In the genomic region with DNA sequence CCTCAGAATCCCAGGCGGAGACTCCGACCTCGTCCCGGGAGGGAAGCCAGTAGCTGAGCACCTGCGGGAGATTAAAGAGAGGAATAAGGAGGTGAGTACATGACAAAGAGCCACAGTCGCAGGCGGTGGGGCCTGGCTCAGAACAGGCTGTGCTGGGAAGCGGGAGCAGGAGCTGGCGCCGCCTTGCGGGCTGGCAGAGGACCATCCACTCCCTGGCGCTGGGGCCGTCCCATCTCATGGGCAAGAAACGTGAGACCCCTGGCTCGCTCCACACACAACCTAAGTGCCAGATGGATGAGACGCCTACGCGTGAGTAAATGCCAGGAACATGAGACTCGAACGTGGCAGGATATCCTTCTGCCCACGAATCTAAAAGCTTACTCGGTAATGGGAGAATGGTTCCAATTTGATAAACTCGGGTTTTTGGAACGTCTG, we compare ENCODE assay signal across 7 cellular contexts. TPM values are rescaled to one million over a fixed set of nuclear protein-coding genes. Genes with fewer than 3 reads are reported as not detected.
A peak's percentile ranks its signal among the peaks of the same experiment; 100 is the strongest.
DNase-seq lines count a peak whose midpoint lies in the region; ATAC-seq and TF ChIP-seq lines count a peak whose summit lies in the region.

No MANE protein-coding gene starts in this region.

- intact Hi-C loops in dorsolateral prefrontal cortex (cut with DNase I) (no loop called here), right lobe of liver (cut with DNase I) (no loop called here), testis (cut with DNase I; ENCODE audit: low total_unique reads) (no loop called here)

- TF ChIP-seq CTCF in dorsolateral prefrontal cortex (IDR thresholded peaks at IDR 0.05 in 54 of 56, conservative IDR thresholded peaks at IDR 0.05 in 2 of 56; ENCODE audit: low read depth in 1 of 56, partially characterized antibody in 56 of 56) (peak; percentile 43 to 86 (median 75)), right lobe of liver (IDR thresholded peaks at IDR 0.05) (peak in 2 of 4 donors; percentile 12 to 53), testis (IDR thresholded peaks at IDR 0.05) (peak; percentile 14 to 63 (median 31))

- H3K27me3 ChIP-seq in H7 (ENCODE audit: control insufficient read depth, insufficient read depth, low read length) = no peaks in the 10 kb centered on the region; the same call in 1 of the 2 replicates
- H3K27me3 ChIP-seq in dorsolateral prefrontal cortex = no peaks in the 10 kb centered on the region
- no peaks in the 10 kb centered on the region for H3K27me3 ChIP-seq in right lobe of liver
- no peaks in the 10 kb centered on the region for H3K27me3 ChIP-seq in testis

- no peak overlapping the region for H3K4me3 ChIP-seq in H7 (ENCODE audit: insufficient read depth, low read depth, low read length)
- peak overlapping the region in 14 of 59 donors; percentile 1 to 34 (median 22) for H3K4me3 ChIP-seq in dorsolateral prefrontal cortex
- H3K4me3 ChIP-seq in right lobe of liver = no peak overlapping the region
- no peak overlapping the region for H3K4me3 ChIP-seq in testis

- H3K27ac ChIP-seq in dorsolateral prefrontal cortex (peak overlapping the region in 45 of 59 donors; percentile 3 to 78 (median 59)), right lobe of liver (no peak overlapping the region), testis (no peak overlapping the region)

- ATAC-seq in right lobe of liver (peak in 3 of 4 donors; percentile 15 to 63 (median 52)), GM21367 (IDR thresholded peaks at IDR 0.05; ENCODE audit: unreplicated experiment) (no peak)

- H3K4me1 ChIP-seq in right lobe of liver = peaks cover 0 to 11% (median 5%) of the 10 kb centered on the region in 4 donors
- H3K4me1 ChIP-seq in testis = peaks cover under 1% of the 10 kb centered on the region

- 28% methylated on average over 18 of the region's 24 CpGs for WGBS in right lobe of liver (ENCODE audit: insufficient coverage, low coverage, low lambda C conversion rate, missing lambda C conversion rate)
- WGBS in testis, 2 donors = 46 to 52% methylated on average over 24 of the region's 24 CpGs

- peak; percentile 97 for DNase-seq in H7
- DNase-seq in NCI-H748 (lab: John Stamatoyannopoulos, UW; ENCODE audit: unreplicated experiment) = peak; percentile 83
- peak; percentile 74 to 95 (median 90) for DNase-seq in dorsolateral prefrontal cortex
- peak in 2 of 3 donors; percentile 57 to 71 for DNase-seq in right lobe of liver
- DNase-seq in testis = peak; percentile 55
- no peak for DNase-seq in NOMO-1 treated with DMSO at 0.1 percent for 48 hours (lab: John Stamatoyannopoulos, UW; ENCODE audit: unreplicated experiment)

- no peaks in the 10 kb centered on the region; the same call in none of the 2 replicates for H3K36me3 ChIP-seq in H7 (replicated peaks; ENCODE audit: control insufficient read depth, insufficient read depth, low read length)
- peaks cover 0 to 10% (median 0%) of the 10 kb centered on the region in 4 donors for H3K36me3 ChIP-seq in right lobe of liver
- H3K36me3 ChIP-seq in testis (ENCODE audit: low read depth, missing control alignments) = no peaks in the 10 kb centered on the region

- TF ChIP-seq POLR2A in right lobe of liver (IDR thresholded peaks at IDR 0.05) (no peak), testis (IDR thresholded peaks at IDR 0.05) (no peak)

- H3K9me3 ChIP-seq in right lobe of liver = no peaks in the 10 kb centered on the region
- H3K9me3 ChIP-seq in testis = no peaks in the 10 kb centered on the region

RNA-seq across cellular contexts. Expression of a gene that starts 6.3 kb away (rescaled TPM):
- 0.14 TPM in 1 of 2 replicates, not detected in the other for total RNA-seq in H7 (2014; rRNA removed; shearing (Covaris generic))
- 100 to 1,000 TPM in 118 of 120 experiments, 10 to 100 TPM in 2; 70.6 to 312 (median 201) TPM for total RNA-seq in dorsolateral prefrontal cortex
- not detected for total RNA-seq in right lobe of liver
- total RNA-seq in testis = 1 to 10 TPM; 1.0 to 2.1 TPM
- 0.50 TPM for polyA plus RNA-seq in testis (ENCODE audit: insufficient read depth, low read depth, low replicate concordance)

RNA-seq across cellular contexts. Expression of a gene that starts 6.3 kb away (rescaled TPM):
- 48.7 and 54.6 TPM in 2 replicates for total RNA-seq in H7 (2014; rRNA removed; shearing (Covaris generic))
- total RNA-seq in dorsolateral prefrontal cortex (100 to 1,000 TPM in 50 of 120 experiments, 10 to 100 TPM in 70; 70.3 to 151 (median 96.8) TPM), right lobe of liver (10 to 100 TPM; 15.8 to 31.9 (median 27.7) TPM), testis (10 to 100 TPM; 80.9 to 84.2 TPM)
- polyA plus RNA-seq in testis (ENCODE audit: insufficient read depth, low read depth, low replicate concordance) = 64.3 TPM

RNA-seq across cellular contexts. Expression of a gene that starts 14.5 kb away (rescaled TPM):
- 25.2 and 25.6 TPM in 2 replicates for total RNA-seq in H7 (2014; rRNA removed; shearing (Covaris generic))
- total RNA-seq in dorsolateral prefrontal cortex = 100 to 1,000 TPM in 101 of 120 experiments, 10 to 100 TPM in 19; 48.1 to 186 (median 122) TPM
- total RNA-seq in right lobe of liver = 10 to 100 TPM; 20.6 to 40.2 (median 29.9) TPM
- 10 to 100 TPM; 39.7 to 42.4 TPM for total RNA-seq in testis
- 25.1 TPM for polyA plus RNA-seq in testis (ENCODE audit: insufficient read depth, low read depth, low replicate concordance)

RNA-seq across cellular contexts. Expression of a gene that starts 21.4 kb away (rescaled TPM):
- 16.8 and 31.0 TPM in 2 replicates for total RNA-seq in H7 (2014; rRNA removed; shearing (Covaris generic))
- total RNA-seq in dorsolateral prefrontal cortex = 10 to 100 TPM; 15.0 to 65.5 (median 27.2) TPM
- total RNA-seq in right lobe of liver = 10 to 100 TPM in 2 of 6 experiments, 1 to 10 TPM in 4; 6.5 to 11.8 (median 9.8) TPM
- total RNA-seq in testis = 10 to 100 TPM; 50.7 to 59.3 TPM
- polyA plus RNA-seq in testis (ENCODE audit: insufficient read depth, low read depth, low replicate concordance) = 17.6 TPM

RNA-seq across cellular contexts. Expression of a gene that starts 26.2 kb away (rescaled TPM):
- total RNA-seq in H7 (2014; rRNA removed; shearing (Covaris generic)) = 786 and 794 TPM in 2 replicates
- 100 to 1,000 TPM; 332 to 619 (median 470) TPM for total RNA-seq in dorsolateral prefrontal cortex
- 100 to 1,000 TPM; 212 to 574 (median 457) TPM for total RNA-seq in right lobe of liver
- 100 to 1,000 TPM; 193 to 864 TPM for total RNA-seq in testis
- 943 TPM for polyA plus RNA-seq in testis (ENCODE audit: insufficient read depth, low read depth, low replicate concordance)

Comparison
In these comparisons a context has a peak if more than half of its experiments do, and no peak if none do; other contexts are left out.
1. H3K27ac ChIP-seq: peak in dorsolateral prefrontal cortex (45 of 59); none in right lobe of liver (0 of 3) and testis (0 of 2).
2. RNA of a gene that starts 6.3 kb away (total RNA-seq): 70.6 to 312 TPM in dorsolateral prefrontal cortex; 1.0 to 2.1 TPM in testis, 0.14 TPM in H7 and not detected in right lobe of liver; every median in the first group is over 10 times any median in the second.